8 cellular contexts compared by ENCODE assay signal in genomic region chr4:108651068-108651794, GRCh38. TPM values are rescaled to one million over a fixed set of nuclear protein-coding genes. Genes with fewer than 3 reads are reported as not detected.
DNase-seq lines count a peak whose midpoint lies in the region; TF ChIP-seq lines count a peak whose summit lies in the region.

No MANE protein-coding gene starts in this region.

- TF ChIP-seq CTCF in adrenal gland (IDR thresholded peaks at IDR 0.05): peak in 1 of 6 experiments; percentile 4

- POLR2A ChIA-PET in activated CD4-positive, alpha-beta T cell treated with anti-CD3 and anti-CD28 coated beads, Interleukin-2, amount 10 ng/mL, durations not matched to agents 7 days and 5 days (lab: Charles Lee): no interaction called here

- peaks cover 0 to 5% of the 10 kb centered on the region in 2 donors for H3K36me3 ChIP-seq in adrenal gland (replicated peaks in 1 of 2)

- H3K4me1 ChIP-seq in adrenal gland (replicated peaks in 1 of 2): peaks cover 12 to 27% of the 10 kb centered on the region in 2 donors

- WGBS in adrenal gland, 4 donors: 4 to 6% (median 4%) methylated on average over 8 of the region's 8 CpGs

- DNase-seq in activated CD4-positive, alpha-beta T cell treated with anti-CD3 and anti-CD28 coated beads, Interleukin-2, amount 10 ng/mL, durations not matched to agents 7 days and 5 days: no peak
- DNase-seq in activated CD4-positive, alpha-beta T cell treated with anti-CD3 and anti-CD28 coated beads for 4 hours: no peak
- DNase-seq in LHCN-M2 (ENCODE audit: low read depth): peak; percentile 54
- peak in 1 of 7 donors; percentile 19 for DNase-seq in adrenal gland
- DNase-seq in smooth muscle cell of the brain vasculature (ENCODE audit: low read depth, low spot score): peak; percentile 41
- DNase-seq in NCI-H2171 treated with DMSO at 0.1 percent for 48 hours (lab: John Stamatoyannopoulos, UW): no peak
- DNase-seq in DMS79 (lab: John Stamatoyannopoulos, UW): no peak

- H3K4me3 Mint-ChIP-seq in activated CD4-positive, alpha-beta T cell treated with anti-CD3 and anti-CD28 coated beads, Interleukin-2, amount 10 ng/mL, durations not matched to agents 7 days and 5 days: peak overlapping the region; percentile 84

- peaks cover 13% of the 10 kb centered on the region for H3K36me3 Mint-ChIP-seq in activated CD4-positive, alpha-beta T cell treated with anti-CD3 and anti-CD28 coated beads, Interleukin-2, amount 10 ng/mL, durations not matched to agents 7 days and 5 days (ENCODE audit: low read depth)

- H3K4me3 ChIP-seq in adrenal gland (peak overlapping the region; percentile 89 to 100 (median 96)), iPS-18c (ENCODE audit: insufficient read depth, low read depth, low read length) (peak overlapping the region; percentile 91)

- H3K27me3 ChIP-seq in adrenal gland: no peaks in the 10 kb centered on the region

- peaks cover 33% of the 10 kb centered on the region for H3K4me1 Mint-ChIP-seq in activated CD4-positive, alpha-beta T cell treated with anti-CD3 and anti-CD28 coated beads, Interleukin-2, amount 10 ng/mL, durations not matched to agents 7 days and 5 days

- peak overlapping the region; percentile 82 to 94 (median 87) for H3K27ac ChIP-seq in adrenal gland

- no peak for TF ChIP-seq POLR2A in adrenal gland (IDR thresholded peaks at IDR 0.05)

- H3K27me3 Mint-ChIP-seq in activated CD4-positive, alpha-beta T cell treated with anti-CD3 and anti-CD28 coated beads, Interleukin-2, amount 10 ng/mL, durations not matched to agents 7 days and 5 days: no peaks in the 10 kb centered on the region

- peak overlapping the region; percentile 88 for H3K27ac Mint-ChIP-seq in activated CD4-positive, alpha-beta T cell treated with anti-CD3 and anti-CD28 coated beads, Interleukin-2, amount 10 ng/mL, durations not matched to agents 7 days and 5 days

- H3K9me3 ChIP-seq in adrenal gland (replicated peaks in 1 of 3): no peaks in the 10 kb centered on the region
- no peaks in the 10 kb centered on the region for H3K9me3 ChIP-seq in iPS-18c (ENCODE audit: control insufficient read depth, insufficient read depth, low read length)

- intact Hi-C loops in adrenal gland (cut with DNase I): no loop called here

- H3K9me3 Mint-ChIP-seq in activated CD4-positive, alpha-beta T cell treated with anti-CD3 and anti-CD28 coated beads, Interleukin-2, amount 10 ng/mL, durations not matched to agents 7 days and 5 days: no peaks in the 10 kb centered on the region

- CTCF ChIA-PET in activated CD4-positive, alpha-beta T cell treated with anti-CD3 and anti-CD28 coated beads, Interleukin-2, amount 10 ng/mL, durations not matched to agents 7 days and 5 days (lab: Charles Lee): interaction anchor here (1.1 to 2.8 kb wide), 2 partner anchors 12 to 621 kb away, joined by 4 to 11 read pairs; no protein-coding TSS in a partner anchor

RNA-seq across cellular contexts. Expression of gene OSTC, which starts 0.8 kb away (rescaled TPM):
- total RNA-seq in activated CD4-positive, alpha-beta T cell treated with anti-CD3 and anti-CD28 coated beads, Interleukin-2, amount 10 ng/mL, durations not matched to agents 7 days and 5 days: 10 to 100 TPM; 70.2 to 77.6 TPM
- total RNA-seq in LHCN-M2 (2014; rRNA removed) (179 and 240 TPM in 2 replicates), adrenal gland (100 to 1,000 TPM in 1 of 8 donors, 10 to 100 TPM in 7; 58.8 to 159 (median 75.7) TPM)
- 180 TPM for polyA plus RNA-seq in LHCN-M2 (2012)
- polyA plus RNA-seq in adrenal gland: 100 to 1,000 TPM in 1 of 3 donors, 10 to 100 TPM in 2; 50.4 to 216 (median 60.2) TPM

RNA-seq across cellular contexts. Expression of gene RPL34, which starts 30.9 kb away (rescaled TPM):
- 1,000 to 10,000 TPM; 1,241 to 1,376 TPM for total RNA-seq in activated CD4-positive, alpha-beta T cell treated with anti-CD3 and anti-CD28 coated beads, Interleukin-2, amount 10 ng/mL, durations not matched to agents 7 days and 5 days
- 477 and 561 TPM in 2 replicates for total RNA-seq in LHCN-M2 (2014; rRNA removed)
- polyA plus RNA-seq in LHCN-M2 (2012): 1,870 TPM
- total RNA-seq in adrenal gland: 1,000 to 10,000 TPM in 2 of 8 donors, 100 to 1,000 TPM in 6; 516 to 1,037 (median 948) TPM
- polyA plus RNA-seq in adrenal gland: 1,000 to 10,000 TPM in 2 of 3 donors, 100 to 1,000 TPM in 1; 902 to 4,489 (median 3,388) TPM

Comparison
In these comparisons a context has a peak if more than half of its experiments do, and no peak if none do; other contexts are left out.
1. DNase-seq: peak in LHCN-M2 (single experiment) and smooth muscle cell of the brain vasculature (single experiment); none in activated CD4-positive, alpha-beta T cell treated with anti-CD3 and anti-CD28 coated beads, Interleukin-2, amount 10 ng/mL, durations not matched to agents 7 days and 5 days (single experiment), activated CD4-positive, alpha-beta T cell treated with anti-CD3 and anti-CD28 coated beads for 4 hours (0 of 2), NCI-H2171 treated with DMSO at 0.1 percent for 48 hours (single experiment) and DMS79 (single experiment).